12 cellular contexts compared by ENCODE assay signal in genomic region chr2:66305714-66306113, GRCh38.
DNase-seq lines count a peak whose midpoint lies in the region; TF ChIP-seq lines count a peak whose summit lies in the region.
"Had no signal": no experiment of that assay in that cellular context is flagged by ENCODE, and none has a peak within 500 bp of the region (broad histone marks: within the 10 kb centered on the region; RNA-seq: fewer than 3 reads in every experiment).

No MANE protein-coding gene starts in this region.

- peak overlapping the region in 3 of 5 experiments; percentile 8 to 40 (median 10) for H3K4me3 Mint-ChIP-seq in brain
- H3K4me3 Mint-ChIP-seq in CD14-positive monocyte, result no peak overlapping the region
- H3K4me3 Mint-ChIP-seq: activated CD4-positive, alpha-beta memory T cell treated with anti-CD3 and anti-CD28 coated beads, Interleukin-2, amount 10 ng/mL, durations not matched to agents 7 days and 5 days had no signal

- no peak overlapping the region for H3K23ac ChIP-seq in mesenchymal stem cell (ENCODE audit: low read length in 2 of 2)

- TF ChIP-seq CTCF in brain (conservative IDR thresholded peaks at IDR 0.05) (no peak), tibial artery (IDR thresholded peaks at IDR 0.05) (no peak), CD14-positive monocyte (IDR thresholded peaks at IDR 0.05) (no peak)

- H2BK12ac ChIP-seq in mesenchymal stem cell (ENCODE audit: low read length in 2 of 2), result no peak overlapping the region

- H3K14ac ChIP-seq in mesenchymal stem cell (ENCODE audit: low read length in 2 of 2), result no peak overlapping the region

- H3K4me1 ChIP-seq in tibial artery (peaks cover 0 to 34% (median 10%) of the 10 kb centered on the region in 4 donors), mesenchymal stem cell (ENCODE audit: control insufficient read depth, insufficient read depth, low read depth, low read length) (no peaks in the 10 kb centered on the region)
- H3K4me1 ChIP-seq: uterus had no signal

- peaks cover 6% of the 10 kb centered on the region for H3K27me3 Mint-ChIP-seq in brain
- H3K27me3 Mint-ChIP-seq in CD14-positive monocyte (ENCODE audit: low read depth in 3 of 3), result peaks cover 0 to 1% (median 0%) of the 10 kb centered on the region in 3 donors
- H3K27me3 Mint-ChIP-seq: activated CD4-positive, alpha-beta memory T cell treated with anti-CD3 and anti-CD28 coated beads, Interleukin-2, amount 10 ng/mL, durations not matched to agents 7 days and 5 days had no signal

- no peak overlapping the region for H3K9ac ChIP-seq in mesenchymal stem cell (ENCODE audit: low read length)

- H3K27ac ChIP-seq in tibial artery, result peak overlapping the region in 1 of 2 donors; percentile 25
- no peak overlapping the region for H3K27ac ChIP-seq in mesenchymal stem cell (ENCODE audit: low read length, poor library complexity, severe bottlenecking)
- H3K27ac ChIP-seq: uterus had no signal

- intact Hi-C loops in tibial artery (cut with DNase I; ENCODE audit: low total_unique reads), result no loop called here
- intact Hi-C loops in CD14-positive monocyte (cut with micrococcal nuclease), result no loop called here

- DNase-seq in NCI-H1930 (lab: John Stamatoyannopoulos, UW) (peak; percentile 67 to 83), left kidney (ENCODE audit: low read depth, low spot score) (peak; percentile 83), tibial artery (peak; percentile 63 to 84), mesenchymal stem cell (no peak), CD14-positive monocyte (ENCODE audit: low spot score) (no peak)
- no peak for DNase-seq in stimulated activated CD4-positive, alpha-beta T cell treated with anti-CD3 and anti-CD28 coated beads, Interleukin-1b, Interleukin-23, amount 100 ng/mL, for 48 hours
- no peak for DNase-seq in stimulated activated CD8-positive, alpha-beta memory T cell treated with anti-CD3 and anti-CD28 coated beads, Interleukin-4, amount 100 ng/mL, for 48 hours
- DNase-seq: activated CD4-positive, alpha-beta memory T cell treated with anti-CD3 and anti-CD28 coated beads, Interleukin-2, amount 10 ng/mL, durations not matched to agents 7 days and 5 days; H7; islet precursor cell had no signal

- H4K91ac ChIP-seq in mesenchymal stem cell (ENCODE audit: low read length), result no peak overlapping the region

- H3K9me3 ChIP-seq in tibial artery (no peaks in the 10 kb centered on the region), mesenchymal stem cell (ENCODE audit: control insufficient read depth, low read length) (peaks cover 8% of the 10 kb centered on the region)
- H3K9me3 ChIP-seq: uterus had no signal

- 75% methylated on average over 11 of the region's 12 CpGs for WGBS in mesenchymal stem cell

- H3K27ac Mint-ChIP-seq in brain, result peak overlapping the region in 3 of 5 experiments; percentile 16 to 57 (median 21)
- peak overlapping the region in 1 of 7 donors; percentile 35 for H3K27ac Mint-ChIP-seq in CD14-positive monocyte
- H3K27ac Mint-ChIP-seq: activated CD4-positive, alpha-beta memory T cell treated with anti-CD3 and anti-CD28 coated beads, Interleukin-2, amount 10 ng/mL, durations not matched to agents 7 days and 5 days had no signal

- no peaks in the 10 kb centered on the region for H3K79me1 ChIP-seq in mesenchymal stem cell (replicated peaks; ENCODE audit: low read length, poor library complexity, severe bottlenecking)

- H3K9me3 Mint-ChIP-seq in brain (peaks cover 3 to 11% (median 5%) of the 10 kb centered on the region in 5 experiments), CD14-positive monocyte (peaks cover 0 to 18% (median 2%) of the 10 kb centered on the region in 7 donors)
- H3K9me3 Mint-ChIP-seq: activated CD4-positive, alpha-beta memory T cell treated with anti-CD3 and anti-CD28 coated beads, Interleukin-2, amount 10 ng/mL, durations not matched to agents 7 days and 5 days had no signal

- H2BK5ac ChIP-seq in mesenchymal stem cell (ENCODE audit: low read depth, low read length, poor library complexity, severe bottlenecking), result no peak overlapping the region

- H3K18ac ChIP-seq in mesenchymal stem cell (ENCODE audit: low read depth in 1 of 2, low read length in 2 of 2), result no peak overlapping the region

- H3K4me3 ChIP-seq in tibial artery, result no peak overlapping the region
- H3K4me3 ChIP-seq in mesenchymal stem cell (ENCODE audit: insufficient read depth in 1 of 2, low read depth in 1 of 2, low read length in 2 of 2), result no peak overlapping the region
- H3K4me3 ChIP-seq: uterus had no signal

- H3K36me3 ChIP-seq in tibial artery (no peaks in the 10 kb centered on the region), mesenchymal stem cell (ENCODE audit: control insufficient read depth in 1 of 2, insufficient read depth in 2 of 2, low read depth in 1 of 2, low read length in 2 of 2) (no peaks in the 10 kb centered on the region)
- H3K36me3 ChIP-seq: uterus had no signal

- H3K4me1 Mint-ChIP-seq in brain (peaks cover 38% of the 10 kb centered on the region), CD14-positive monocyte (no peaks in the 10 kb centered on the region)
- H3K4me1 Mint-ChIP-seq: activated CD4-positive, alpha-beta memory T cell treated with anti-CD3 and anti-CD28 coated beads, Interleukin-2, amount 10 ng/mL, durations not matched to agents 7 days and 5 days had no signal

- no peaks in the 10 kb centered on the region for H3K36me3 Mint-ChIP-seq in brain
- H3K36me3 Mint-ChIP-seq in CD14-positive monocyte, result no peaks in the 10 kb centered on the region

- no peak overlapping the region for H3K4ac ChIP-seq in mesenchymal stem cell (ENCODE audit: low read depth in 1 of 2, low read length in 2 of 2)

- no peak overlapping the region for H2BK15ac ChIP-seq in mesenchymal stem cell (ENCODE audit: low read depth, poor library complexity, severe bottlenecking)

- H3K27me3 ChIP-seq in tibial artery, result no peaks in the 10 kb centered on the region
- peaks cover 0 to 5% of the 10 kb centered on the region in 2 experiments for H3K27me3 ChIP-seq in mesenchymal stem cell (ENCODE audit: control insufficient read depth in 1 of 2, insufficient read depth in 1 of 2, low read length in 2 of 2)
- H3K27me3 ChIP-seq: uterus had no signal

- no peak overlapping the region for H4K8ac ChIP-seq in mesenchymal stem cell (ENCODE audit: low read length)

- H2AK5ac ChIP-seq in mesenchymal stem cell (ENCODE audit: low read length, severe bottlenecking), result no peak overlapping the region

- no peak overlapping the region for H2AFZ ChIP-seq in mesenchymal stem cell (ENCODE audit: low read depth, low read length)

- H2BK120ac ChIP-seq in mesenchymal stem cell (ENCODE audit: low read depth, low read length), result no peak overlapping the region

- no peak overlapping the region for H3K4me2 ChIP-seq in mesenchymal stem cell (ENCODE audit: low read length, poor library complexity, severe bottlenecking)

Comparison
In these comparisons a context has a peak if more than half of its experiments do, and no peak if none do; other contexts are left out.
1. DNase-seq: peak in NCI-H1930 (2 of 2), left kidney (single experiment) and tibial artery (2 of 2); none in mesenchymal stem cell (single experiment), CD14-positive monocyte (single experiment), stimulated activated CD4-positive, alpha-beta T cell treated with anti-CD3 and anti-CD28 coated beads, Interleukin-1b, Interleukin-23, amount 100 ng/mL, for 48 hours (single experiment) and stimulated activated CD8-positive, alpha-beta memory T cell treated with anti-CD3 and anti-CD28 coated beads, Interleukin-4, amount 100 ng/mL, for 48 hours (single experiment).
2. H3K4me3 Mint-ChIP-seq: peak in brain (3 of 5); none in CD14-positive monocyte (0 of 2).